In the genomic region with DNA sequence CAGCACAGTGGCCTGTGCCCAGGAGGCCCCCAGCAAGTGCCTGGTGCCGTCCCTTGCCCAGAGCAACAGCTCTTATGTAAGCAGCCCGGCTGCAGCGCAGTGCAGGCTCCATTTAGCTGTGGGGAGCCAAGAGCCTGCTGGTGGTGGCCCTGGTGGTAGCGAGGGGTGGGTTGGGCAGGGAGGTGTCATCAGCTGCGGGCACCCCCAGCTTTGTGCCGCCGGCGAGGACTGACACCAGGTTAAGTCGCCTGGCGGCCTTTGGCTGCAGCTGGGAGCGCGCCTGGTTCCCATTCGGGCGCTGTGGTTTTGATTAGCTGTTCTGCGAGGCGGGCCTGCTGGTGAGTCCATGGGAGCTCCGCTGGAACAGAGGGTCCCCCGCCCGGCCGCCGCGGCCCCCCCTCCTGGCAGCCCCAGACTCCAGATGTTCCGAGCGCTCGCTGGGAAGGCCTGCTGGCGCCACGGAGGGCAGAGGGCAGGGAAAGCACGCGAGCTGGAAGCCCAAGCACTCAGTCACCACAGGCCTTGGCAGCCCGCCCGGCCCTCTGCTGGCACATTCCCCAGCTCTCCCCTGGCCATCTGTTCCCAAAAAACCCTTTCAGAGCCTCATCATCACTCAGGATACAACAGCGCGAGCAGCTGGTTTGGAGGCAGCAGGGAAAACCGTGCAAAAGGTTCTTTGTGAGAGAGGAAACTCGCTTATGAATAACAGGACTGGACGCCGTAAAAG, we compare ENCODE assay signal across 2 cellular contexts.
A peak's percentile ranks its signal among the peaks of the same experiment; 100 is the strongest.
TF ChIP-seq lines count a peak whose summit lies in the region.

No MANE protein-coding gene starts in this region.

TF ChIP-seq in A549, 52 proteins besides CTCF, POLR2A, EP300 and RAD21 (continues in another document):
- TF ChIP-seq MAZ (IDR thresholded peaks at IDR 0.05; ENCODE audit: borderline replicate concordance, low read depth, low read length) (no peak), GATA3 (IDR thresholded peaks at IDR 0.05; ENCODE audit: borderline replicate concordance) (peak; percentile 90; the same call in 1 of the 2 replicates), RNF2 (IDR thresholded peaks at IDR 0.05; ENCODE audit: borderline replicate concordance, low read depth) (0 out of 2 replicates have a peak, but pooled peaks have one; percentile 29), CBX2 (IDR thresholded peaks at IDR 0.05; ENCODE audit: borderline replicate concordance, low read depth) (no peak), HOXB5 (CRISPR knock-in tag; IDR thresholded peaks at IDR 0.05) (0 out of 2 replicates have a peak, but pooled peaks have one; percentile 62), FOSB (CRISPR knock-in tag; IDR thresholded peaks at IDR 0.05) (no peak), FOXS1 (CRISPR knock-in tag; IDR thresholded peaks at IDR 0.05) (no peak; the same call in 1 of the 2 replicates), TFCP2L1 (CRISPR knock-in tag; IDR thresholded peaks at IDR 0.05) (no peak), CEBPB (IDR thresholded peaks at IDR 0.05) (peak; percentile 4 to 48; a peak in 1 of 4 replicates), NR3C1 (IDR thresholded peaks at IDR 0.05) (no peak), BHLHE40 (IDR thresholded peaks at IDR 0.05; ENCODE audit: low read depth, low read length) (peak; percentile 43), FOSL2 (IDR thresholded peaks at IDR 0.05) (no peak), FOSL2 (CRISPR knock-in tag; IDR thresholded peaks at IDR 0.05) (peak; percentile 83), RCOR1 (IDR thresholded peaks at IDR 0.05; ENCODE audit: low read depth, low read length) (no peak), HOXB13 (CRISPR knock-in tag; IDR thresholded peaks at IDR 0.05; ENCODE audit: low read depth) (no peak), ESRRA (IDR thresholded peaks at IDR 0.05; ENCODE audit: borderline replicate concordance, low read length) (no peak), HOXA7 (CRISPR knock-in tag; IDR thresholded peaks at IDR 0.05) (no peak), ZNF302 (CRISPR knock-in tag; IDR thresholded peaks at IDR 0.05) (no peak), NFE2L2 (conservative IDR thresholded peaks at IDR 0.05; ENCODE audit: low read length) (no peak), MYC (IDR thresholded peaks at IDR 0.05; ENCODE audit: borderline replicate concordance, low read length) (no peak; the same call in 1 of the 2 replicates), HDAC2 (IDR thresholded peaks at IDR 0.05) (no peak), JUN (IDR thresholded peaks at IDR 0.05) (peak in 1 of 2 experiments; percentile 83; a peak in 3 of 5 replicates), KDM1A (IDR thresholded peaks at IDR 0.05; ENCODE audit: low read depth) (no peak), KDM5A (IDR thresholded peaks at IDR 0.05) (no peak), PHF8 (IDR thresholded peaks at IDR 0.05; ENCODE audit: borderline replicate concordance, low read depth) (no peak), RFX5 (IDR thresholded peaks at IDR 0.05) (no peak)
- TF ChIP-seq, protein P1, sequence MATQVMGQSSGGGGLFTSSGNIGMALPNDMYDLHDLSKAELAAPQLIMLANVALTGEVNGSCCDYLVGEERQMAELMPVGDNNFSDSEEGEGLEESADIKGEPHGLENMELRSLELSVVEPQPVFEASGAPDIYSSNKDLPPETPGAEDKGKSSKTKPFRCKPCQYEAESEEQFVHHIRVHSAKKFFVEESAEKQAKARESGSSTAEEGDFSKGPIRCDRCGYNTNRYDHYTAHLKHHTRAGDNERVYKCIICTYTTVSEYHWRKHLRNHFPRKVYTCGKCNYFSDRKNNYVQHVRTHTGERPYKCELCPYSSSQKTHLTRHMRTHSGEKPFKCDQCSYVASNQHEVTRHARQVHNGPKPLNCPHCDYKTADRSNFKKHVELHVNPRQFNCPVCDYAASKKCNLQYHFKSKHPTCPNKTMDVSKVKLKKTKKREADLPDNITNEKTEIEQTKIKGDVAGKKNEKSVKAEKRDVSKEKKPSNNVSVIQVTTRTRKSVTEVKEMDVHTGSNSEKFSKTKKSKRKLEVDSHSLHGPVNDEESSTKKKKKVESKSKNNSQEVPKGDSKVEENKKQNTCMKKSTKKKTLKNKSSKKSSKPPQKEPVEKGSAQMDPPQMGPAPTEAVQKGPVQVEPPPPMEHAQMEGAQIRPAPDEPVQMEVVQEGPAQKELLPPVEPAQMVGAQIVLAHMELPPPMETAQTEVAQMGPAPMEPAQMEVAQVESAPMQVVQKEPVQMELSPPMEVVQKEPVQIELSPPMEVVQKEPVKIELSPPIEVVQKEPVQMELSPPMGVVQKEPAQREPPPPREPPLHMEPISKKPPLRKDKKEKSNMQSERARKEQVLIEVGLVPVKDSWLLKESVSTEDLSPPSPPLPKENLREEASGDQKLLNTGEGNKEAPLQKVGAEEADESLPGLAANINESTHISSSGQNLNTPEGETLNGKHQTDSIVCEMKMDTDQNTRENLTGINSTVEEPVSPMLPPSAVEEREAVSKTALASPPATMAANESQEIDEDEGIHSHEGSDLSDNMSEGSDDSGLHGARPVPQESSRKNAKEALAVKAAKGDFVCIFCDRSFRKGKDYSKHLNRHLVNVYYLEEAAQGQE (IDR thresholded peaks at IDR 0.05), result no peak
- TF ChIP-seq, protein P2, sequence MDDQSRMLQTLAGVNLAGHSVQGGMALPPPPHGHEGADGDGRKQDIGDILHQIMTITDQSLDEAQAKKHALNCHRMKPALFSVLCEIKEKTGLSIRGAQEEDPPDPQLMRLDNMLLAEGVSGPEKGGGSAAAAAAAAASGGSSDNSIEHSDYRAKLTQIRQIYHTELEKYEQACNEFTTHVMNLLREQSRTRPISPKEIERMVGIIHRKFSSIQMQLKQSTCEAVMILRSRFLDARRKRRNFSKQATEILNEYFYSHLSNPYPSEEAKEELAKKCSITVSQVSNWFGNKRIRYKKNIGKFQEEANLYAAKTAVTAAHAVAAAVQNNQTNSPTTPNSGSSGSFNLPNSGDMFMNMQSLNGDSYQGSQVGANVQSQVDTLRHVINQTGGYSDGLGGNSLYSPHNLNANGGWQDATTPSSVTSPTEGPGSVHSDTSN (IDR thresholded peaks at IDR 0.05), result no peak; the same call in 1 of the 2 replicates
- TF ChIP-seq, protein P3, sequence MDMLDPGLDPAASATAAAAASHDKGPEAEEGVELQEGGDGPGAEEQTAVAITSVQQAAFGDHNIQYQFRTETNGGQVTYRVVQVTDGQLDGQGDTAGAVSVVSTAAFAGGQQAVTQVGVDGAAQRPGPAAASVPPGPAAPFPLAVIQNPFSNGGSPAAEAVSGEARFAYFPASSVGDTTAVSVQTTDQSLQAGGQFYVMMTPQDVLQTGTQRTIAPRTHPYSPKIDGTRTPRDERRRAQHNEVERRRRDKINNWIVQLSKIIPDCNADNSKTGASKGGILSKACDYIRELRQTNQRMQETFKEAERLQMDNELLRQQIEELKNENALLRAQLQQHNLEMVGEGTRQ (IDR thresholded peaks at IDR 0.05), result no peak
- TF ChIP-seq, protein P4, sequence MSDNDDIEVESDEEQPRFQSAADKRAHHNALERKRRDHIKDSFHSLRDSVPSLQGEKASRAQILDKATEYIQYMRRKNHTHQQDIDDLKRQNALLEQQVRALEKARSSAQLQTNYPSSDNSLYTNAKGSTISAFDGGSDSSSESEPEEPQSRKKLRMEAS (IDR thresholded peaks at IDR 0.05), result peak; percentile 92

TF ChIP-seq in IMR-90, 13 proteins besides CTCF, POLR2A, EP300 and RAD21:
- TF ChIP-seq, protein P5, sequence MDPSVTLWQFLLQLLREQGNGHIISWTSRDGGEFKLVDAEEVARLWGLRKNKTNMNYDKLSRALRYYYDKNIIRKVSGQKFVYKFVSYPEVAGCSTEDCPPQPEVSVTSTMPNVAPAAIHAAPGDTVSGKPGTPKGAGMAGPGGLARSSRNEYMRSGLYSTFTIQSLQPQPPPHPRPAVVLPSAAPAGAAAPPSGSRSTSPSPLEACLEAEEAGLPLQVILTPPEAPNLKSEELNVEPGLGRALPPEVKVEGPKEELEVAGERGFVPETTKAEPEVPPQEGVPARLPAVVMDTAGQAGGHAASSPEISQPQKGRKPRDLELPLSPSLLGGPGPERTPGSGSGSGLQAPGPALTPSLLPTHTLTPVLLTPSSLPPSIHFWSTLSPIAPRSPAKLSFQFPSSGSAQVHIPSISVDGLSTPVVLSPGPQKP (IDR thresholded peaks at IDR 0.05; ENCODE audit: borderline replicate concordance, low read depth, low read length), result no peak
- peak; percentile 20; the same call in 1 of the 2 replicates for TF ChIP-seq SMC3 (IDR thresholded peaks at IDR 0.05; ENCODE audit: low read depth, low read length)
- peak; percentile 20; the same call in 1 of the 2 replicates for TF ChIP-seq MAFK (IDR thresholded peaks at IDR 0.05; ENCODE audit: low read depth, low read length)
- TF ChIP-seq BHLHE40 (IDR thresholded peaks at IDR 0.05; ENCODE audit: low read depth, low read length), result peak; percentile 99
- peak; percentile 28; the same call in 1 of the 2 replicates for TF ChIP-seq NFE2L2 (IDR thresholded peaks at IDR 0.05; ENCODE audit: low read depth, low read length)
- TF ChIP-seq RCOR1 (IDR thresholded peaks at IDR 0.05; ENCODE audit: insufficient replicate concordance, low read length), result peak; percentile 100
- peak; percentile 97 for TF ChIP-seq MAZ (IDR thresholded peaks at IDR 0.05; ENCODE audit: borderline replicate concordance, low read depth, low read length)
- TF ChIP-seq CHD1 (IDR thresholded peaks at IDR 0.05; ENCODE audit: low read depth, low read length), result peak; percentile 71; the same call in 1 of the 2 replicates
- no peak for TF ChIP-seq RFX5 (IDR thresholded peaks at IDR 0.05; ENCODE audit: low read depth, low read length)
- TF ChIP-seq FOS (IDR thresholded peaks at IDR 0.05; ENCODE audit: low read depth, low read length), result peak; percentile 87
